ENCODE assay signal across 31 cellular contexts in the genomic region with DNA sequence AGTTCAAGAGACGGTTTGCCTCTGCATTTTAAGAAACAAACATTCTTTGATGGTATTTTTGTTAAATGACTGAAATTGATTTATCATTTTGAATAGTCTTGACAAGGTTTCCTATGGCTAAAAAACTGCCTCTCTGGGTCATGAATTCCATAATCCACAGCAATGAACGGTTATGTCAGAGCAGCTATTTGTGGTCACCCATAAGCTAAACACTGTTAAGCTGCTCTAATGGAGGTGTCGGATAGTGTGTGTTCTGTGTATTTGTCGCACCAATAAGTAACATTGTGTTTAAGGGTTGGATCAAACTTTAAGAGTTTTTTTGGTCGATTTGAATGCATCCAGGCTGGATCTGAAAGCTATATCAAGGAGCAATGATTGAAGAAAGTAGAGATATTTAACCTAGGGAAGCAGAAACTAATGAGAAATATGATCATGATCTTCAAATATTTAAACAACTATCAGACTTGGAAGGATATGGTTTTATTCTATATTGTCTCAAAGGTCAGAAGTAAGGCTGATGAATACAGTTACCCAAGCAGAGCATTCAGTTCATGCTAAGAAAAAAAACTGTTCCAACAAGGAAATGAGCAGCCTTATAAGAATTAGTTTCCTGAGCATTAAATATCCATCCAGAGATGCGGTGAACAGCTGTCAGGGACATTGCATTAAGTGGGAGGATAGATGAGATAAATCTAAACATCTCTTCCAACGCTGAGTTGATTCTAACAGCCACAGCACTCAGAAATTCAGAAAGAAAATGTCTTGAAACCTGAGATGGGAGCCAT.
A peak's percentile ranks its signal among the peaks of the same experiment; 100 is the strongest.
DNase-seq lines count a peak whose midpoint lies in the region; ATAC-seq, FAIRE-seq and TF ChIP-seq lines count a peak whose summit lies in the region.
"Had no signal": no experiment of that assay in that cellular context is flagged by ENCODE, and none has a peak within 500 bp of the region (broad histone marks: within the 10 kb centered on the region; RNA-seq: fewer than 3 reads in every experiment).

No MANE protein-coding gene starts in this region.

- FAIRE-seq in small intestine (lab: Jason Lieb, UNC) = no peak
- no peak for FAIRE-seq in GM19239 (lab: Jason Lieb, UNC)

- intact Hi-C loops in left ventricle myocardium inferior (cut with micrococcal nuclease) = no loop called here

- no peaks in the 10 kb centered on the region for H3K27me3 ChIP-seq in small intestine (ENCODE audit: control insufficient read depth in 2 of 2, insufficient read depth in 2 of 2, low read length in 2 of 2)
- H3K27me3 ChIP-seq in left ventricle myocardium inferior (ENCODE audit: low read depth) = no peaks in the 10 kb centered on the region
- H3K27me3 ChIP-seq: ascending aorta, MG63 had no signal

- H3K4me3 ChIP-seq in fibroblast of villous mesenchyme (ENCODE audit: low read depth, low read length) = no peak overlapping the region
- H3K4me3 ChIP-seq in small intestine (ENCODE audit: low read depth in 1 of 2, low read length in 2 of 2) = no peak overlapping the region
- H3K4me3 ChIP-seq in left ventricle myocardium inferior = no peak overlapping the region
- H3K4me3 ChIP-seq: ascending aorta, cardiac muscle cell, heart right ventricle, MG63, skin epidermis had no signal

- H3K9me3 ChIP-seq in small intestine (ENCODE audit: control insufficient read depth, low read depth) (no peaks in the 10 kb centered on the region), left ventricle myocardium inferior (replicated peaks) (no peaks in the 10 kb centered on the region)
- H3K9me3 ChIP-seq: ascending aorta, heart right ventricle, MG63 had no signal

- TF ChIP-seq CTCF in fibroblast of villous mesenchyme (IDR thresholded peaks at IDR 0.05; ENCODE audit: insufficient read depth, low read depth, low read length) = no peak
- TF ChIP-seq CTCF in left ventricle myocardium inferior (IDR thresholded peaks at IDR 0.05; ENCODE audit: borderline replicate concordance) = no peak

- no peaks in the 10 kb centered on the region for H3K4me1 ChIP-seq in small intestine (ENCODE audit: control insufficient read depth in 2 of 2, insufficient read depth in 1 of 2, low read depth in 1 of 2, low read length in 1 of 2)
- H3K4me1 ChIP-seq in left ventricle myocardium inferior = no peaks in the 10 kb centered on the region
- H3K4me1 ChIP-seq: ascending aorta, heart right ventricle had no signal

- H3K27ac ChIP-seq in small intestine (ENCODE audit: low read depth in 1 of 2, low read length in 1 of 2) (no peak overlapping the region), left ventricle myocardium inferior (replicated peaks) (no peak overlapping the region)
- H3K27ac ChIP-seq: ascending aorta, cardiac muscle cell, heart right ventricle, skin epidermis had no signal

- peak; percentile 4 for DNase-seq in NCI-H2227 (lab: John Stamatoyannopoulos, UW; ENCODE audit: unreplicated experiment)
- no peak for DNase-seq in NCI-H2227 treated with DMSO at 0.1 percent for 48 hours (lab: John Stamatoyannopoulos, UW)
- peak; percentile 3 for DNase-seq in NCI-H82 (lab: John Stamatoyannopoulos, UW)
- peak; percentile 40 for DNase-seq in fibroblast of villous mesenchyme (ENCODE audit: low read depth)
- DNase-seq in small intestine = peak; percentile 15
- DNase-seq in GM19239 (ENCODE audit: insufficient read length, low spot score) = no peak
- no peak for DNase-seq in left ventricle myocardium inferior
- DNase-seq: 8988T; activated CD4-positive, alpha-beta T cell treated with anti-CD3 and anti-CD28 coated beads, Interleukin-2, amount 50 U/mL, for 1 hour; activated CD4-positive, CD25-positive, alpha-beta regulatory T cell; activated T-cell treated with anti-CD3 and anti-CD28 coated beads, Interleukin-2, amount 50 U/mL, for 72 hours; dermis blood vessel endothelial cell; EL; endodermal cell; foreskin melanocyte; H9; heart right ventricle; KG1; mammary epithelial cell; MG63; NCI-H1105 treated with DMSO at 0.1 percent for 48 hours; NCI-H187 treated with DMSO at 0.1 percent for 48 hours; NCI-H226; NCI-H69; nephron progenitor cell; SIG-M5; stimulated activated naive CD4-positive, alpha-beta T cell had no signal

- no peak for ATAC-seq in GM19455 (IDR thresholded peaks at IDR 0.05; ENCODE audit: unreplicated experiment)
- ATAC-seq: heart right ventricle had no signal

- 41 to 50% (median 48%) methylated on average over 7 of the region's 7 CpGs for WGBS in small intestine, 3 donors

- H3K36me3 ChIP-seq in small intestine (ENCODE audit: control insufficient read depth in 2 of 2, insufficient read depth in 2 of 2, low read length in 2 of 2) = no peaks in the 10 kb centered on the region
- no peaks in the 10 kb centered on the region for H3K36me3 ChIP-seq in left ventricle myocardium inferior
- H3K36me3 ChIP-seq: ascending aorta, cardiac muscle cell, heart right ventricle, MG63 had no signal

Comparison
In these comparisons a context has a peak if more than half of its experiments do, and no peak if none do; other contexts are left out.
1. DNase-seq: peak in NCI-H2227 (single experiment), NCI-H82 (single experiment), fibroblast of villous mesenchyme (single experiment) and small intestine (single experiment); none in NCI-H2227 treated with DMSO at 0.1 percent for 48 hours (single experiment), GM19239 (single experiment) and left ventricle myocardium inferior (single experiment).